26 cellular contexts compared by ENCODE assay signal in the genomic region with DNA sequence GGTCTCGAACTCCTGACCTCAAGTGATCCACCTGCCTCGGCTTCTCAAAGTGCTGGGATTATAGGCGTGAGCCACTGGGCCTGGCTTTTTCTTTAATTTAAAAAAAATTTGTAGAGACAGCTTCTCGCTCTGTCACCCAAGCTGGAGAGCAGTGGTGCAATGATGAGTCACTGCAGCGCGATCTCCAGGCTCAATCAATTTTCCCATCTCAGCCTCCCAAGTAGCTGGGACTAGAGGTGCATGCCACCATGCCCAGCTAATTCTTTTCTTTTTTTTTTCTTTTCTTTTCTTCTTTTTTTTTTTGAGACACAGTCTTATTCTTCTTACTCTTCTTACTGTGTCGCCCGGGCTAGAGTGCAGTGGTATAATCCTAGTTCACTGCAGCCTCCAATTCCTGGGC. TPM values are rescaled to one million over a fixed set of nuclear protein-coding genes. Genes with fewer than 3 reads are reported as not detected.
DNase-seq lines count a peak whose midpoint lies in the region; ATAC-seq and TF ChIP-seq lines count a peak whose summit lies in the region.
"Had no signal": no experiment of that assay in that cellular context is flagged by ENCODE, and none has a peak within 500 bp of the region (broad histone marks: within the 10 kb centered on the region; RNA-seq: fewer than 3 reads in every experiment).

No MANE protein-coding gene starts in this region.

- in situ Hi-C loops in GM23248 (cut with MboI): no loop called here

- H3K4me2 ChIP-seq in GM23248 (ENCODE audit: unreplicated experiment): no peak overlapping the region

- H3K9me3 ChIP-seq in GM23248 (ENCODE audit: low read depth) (no peaks in the 10 kb centered on the region), suprapubic skin (no peaks in the 10 kb centered on the region)
- H3K9me3 ChIP-seq: gastroesophageal sphincter, HAP-1, ovary, thoracic aorta had no signal

- no peak for TF ChIP-seq EP300 in suprapubic skin (IDR thresholded peaks at IDR 0.05)

- no peaks in the 10 kb centered on the region for H4K20me1 ChIP-seq in GM23248 (ENCODE audit: insufficient read depth)

- peak; percentile 21 for DNase-seq in AG10803 (ENCODE audit: low read depth)
- DNase-seq in GM23248: peak; percentile 28
- DNase-seq in amniotic epithelial cell (ENCODE audit: low read depth): peak; percentile 54
- DNase-seq in fibroblast of mammary gland (ENCODE audit: low read depth): peak; percentile 69
- no peak for DNase-seq in suprapubic skin (ENCODE audit: low spot score in 2 of 2)
- no peak for DNase-seq in NCI-H446 (lab: John Stamatoyannopoulos, UW)
- DNase-seq: ACHN; activated CD4-positive, alpha-beta T cell treated with anti-CD3 and anti-CD28 coated beads, Interleukin-2, amount 50 U/mL, for 1 hour; activated CD8-positive, alpha-beta memory T cell treated with anti-CD3 and anti-CD28 coated beads, Interleukin-2, amount 50 U/mL, for 48 hours; activated effector memory CD4-positive, alpha-beta T cell treated with anti-CD3 and anti-CD28 coated beads, Interleukin-2, amount 50 U/mL, for 16 hours; naive B cell; NCI-H187 treated with DMSO at 0.1 percent for 48 hours; NCI-H226; OCI-M1; ovary; SHP77 treated with DMSO at 0.1 percent for 48 hours had no signal

- no peaks in the 10 kb centered on the region for H3K79me2 ChIP-seq in GM23248 (ENCODE audit: insufficient read depth)

- 0 out of 2 replicates have a peak, but pooled peaks cover 5% of the 10 kb centered on the region for H3K36me3 ChIP-seq in GM23248 (ENCODE audit: low read depth)
- peaks cover 44% of the 10 kb centered on the region for H3K36me3 ChIP-seq in suprapubic skin
- H3K36me3 ChIP-seq: ovary had no signal

- WGBS in GM23248 (ENCODE audit: low coverage in 1 of 2, low lambda C conversion rate in 2 of 2, missing lambda C conversion rate in 2 of 2), 2 experiments: 90 to 96% methylated on average over 8 of the region's 8 CpGs
- 95% methylated on average over 8 of the region's 8 CpGs for WGBS in suprapubic skin

- H3K4me1 ChIP-seq in GM23248 (ENCODE audit: insufficient read depth) (no peaks in the 10 kb centered on the region), suprapubic skin (no peaks in the 10 kb centered on the region)
- H3K4me1 ChIP-seq: gastroesophageal sphincter, HAP-1 had no signal

- H3K4me3 ChIP-seq in AG10803 (ENCODE audit: low read length) (no peak overlapping the region), GM23248 (no peak overlapping the region), fibroblast of mammary gland (ENCODE audit: control insufficient read depth, low read depth, low read length) (no peak overlapping the region), suprapubic skin (no peak overlapping the region)
- H3K4me3 ChIP-seq: dorsolateral prefrontal cortex, gastroesophageal sphincter, HAP-1, ovary, thoracic aorta had no signal

- H3K9me2 ChIP-seq in GM23248 (ENCODE audit: insufficient read depth): no peaks in the 10 kb centered on the region

- no peak overlapping the region for H3K9ac ChIP-seq in GM23248

- H3K27me3 ChIP-seq in GM23248 (replicated peaks; ENCODE audit: insufficient read depth): no peaks in the 10 kb centered on the region
- no peaks in the 10 kb centered on the region for H3K27me3 ChIP-seq in suprapubic skin
- H3K27me3 ChIP-seq: dorsolateral prefrontal cortex, gastroesophageal sphincter, ovary had no signal

- ATAC-seq in HG03159 (IDR thresholded peaks at IDR 0.05; ENCODE audit: unreplicated experiment) (no peak), GM18520 (IDR thresholded peaks at IDR 0.05; ENCODE audit: unreplicated experiment) (no peak)
- ATAC-seq: gastroesophageal sphincter, HepG2, sciatic nerve had no signal

- H3K27ac ChIP-seq in GM23248 (no peak overlapping the region), suprapubic skin (no peak overlapping the region)
- H3K27ac ChIP-seq: C4-2B, dorsolateral prefrontal cortex, epithelial cell of prostate, gastroesophageal sphincter, ovary, thoracic aorta had no signal

- TF ChIP-seq CTCF in AG10803 (conservative IDR thresholded peaks at IDR 0.05; ENCODE audit: low read length) (no peak), fibroblast of mammary gland (conservative IDR thresholded peaks at IDR 0.05; ENCODE audit: control insufficient read depth, insufficient read depth, low read depth, low read length) (no peak), suprapubic skin (IDR thresholded peaks at IDR 0.05) (no peak)

- TF ChIP-seq POLR2A in suprapubic skin (IDR thresholded peaks at IDR 0.05): no peak

- no peak overlapping the region for H2AFZ ChIP-seq in GM23248

- H3F3A ChIP-seq in GM23248 (ENCODE audit: insufficient read depth): no peaks in the 10 kb centered on the region

RNA-seq across cellular contexts. Expression of a gene that starts 19.8 kb away (rescaled TPM):
- 3.7 and 6.3 TPM in 2 replicates for total RNA-seq in GM23248 (2014; rRNA removed; shearing (Covaris generic))
- polyA plus RNA-seq in GM23248 (2016; fragmentation: Nextera tagmentation; extraction: Ambion mirVana): 12.6 and 13.1 TPM in 2 replicates
- total RNA-seq in suprapubic skin: 10 to 100 TPM; 13.0 to 28.5 (median 22.2) TPM

RNA-seq across cellular contexts. Expression of a gene that starts 19.9 kb away (rescaled TPM):
- 11.6 and 18.7 TPM in 2 replicates for total RNA-seq in GM23248 (2014; rRNA removed; shearing (Covaris generic))
- polyA plus RNA-seq in GM23248 (2016; fragmentation: Nextera tagmentation; extraction: Ambion mirVana): 5.8 and 6.0 TPM in 2 replicates
- total RNA-seq in suprapubic skin: 10 to 100 TPM in 3 of 4 donors, 1 to 10 TPM in 1; 7.7 to 21.1 (median 16.2) TPM

Comparison
In these comparisons a context has a peak if more than half of its experiments do, and no peak if none do; other contexts are left out.
1. DNase-seq: peak in AG10803 (single experiment), GM23248 (single experiment), amniotic epithelial cell (single experiment) and fibroblast of mammary gland (single experiment); none in suprapubic skin (0 of 2) and NCI-H446 (0 of 2).